16 cellular contexts compared by ENCODE assay signal in the genomic region with DNA sequence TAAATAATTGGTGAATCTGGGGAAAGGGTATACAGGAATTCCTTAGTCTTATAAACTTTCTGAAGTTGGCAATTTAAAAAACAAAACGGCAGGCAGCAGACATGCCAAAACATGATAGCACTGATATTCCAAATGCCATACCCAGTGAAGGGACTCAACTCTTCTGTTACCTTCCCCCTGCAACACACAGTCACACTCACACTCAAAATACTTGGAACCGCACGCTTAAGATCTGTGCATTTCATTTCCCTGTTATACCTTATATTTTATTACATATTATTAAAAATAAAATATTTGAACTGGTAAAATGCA.
DNase-seq lines count a peak whose midpoint lies in the region; ATAC-seq, FAIRE-seq and TF ChIP-seq lines count a peak whose summit lies in the region.
"Had no signal": no experiment of that assay in that cellular context is flagged by ENCODE, and none has a peak within 500 bp of the region (broad histone marks: within the 10 kb centered on the region; RNA-seq: fewer than 3 reads in every experiment).

No MANE protein-coding gene starts in this region.

- DNase-seq in bronchial epithelial cell (ENCODE audit: low read depth) (peak; percentile 58), fibroblast of lung (ENCODE audit: low read depth in 2 of 2) (no peak), sigmoid colon (no peak), upper lobe of left lung (no peak), nephron progenitor cell (no peak), HPDE6-E6E7 (ENCODE audit: extremely low spot score) (no peak), GM10248 (ENCODE audit: extremely low spot score) (no peak)
- DNase-seq: activated gamma-delta T cell treated with Interleukin-2 at 50 U/mL for 16 hours, H9, naive B cell, NCI-H1105 treated with DMSO at 0.1 percent for 48 hours, NCI-H774 had no signal

- TF ChIP-seq EP300 in sigmoid colon (IDR thresholded peaks at IDR 0.05) (no peak), upper lobe of left lung (IDR thresholded peaks at IDR 0.05) (no peak)

- no peaks in the 10 kb centered on the region for H3K36me3 ChIP-seq in bronchial epithelial cell (ENCODE audit: control insufficient read depth, insufficient read depth, low read length)
- no peaks in the 10 kb centered on the region for H3K36me3 ChIP-seq in fibroblast of lung (ENCODE audit: control insufficient read depth, insufficient read depth, low read length)
- H3K36me3 ChIP-seq in sigmoid colon = no peaks in the 10 kb centered on the region
- no peaks in the 10 kb centered on the region for H3K36me3 ChIP-seq in upper lobe of left lung

- H3K9me3 Mint-ChIP-seq in nephron progenitor cell = peaks cover 27% of the 10 kb centered on the region

- CTCF ChIA-PET in GM10248 (lab: Yijun Ruan, JAX) = interaction anchor here (1.0 kb wide), 2 partner anchors 23 to 438 kb away, joined by 3 to 4 read pairs; no protein-coding TSS in a partner anchor

- no peak overlapping the region for H3K9ac ChIP-seq in fibroblast of lung (ENCODE audit: insufficient read depth, low read length)

- H3K79me2 ChIP-seq in fibroblast of lung (ENCODE audit: control insufficient read depth, insufficient read depth, low read length) = no peaks in the 10 kb centered on the region

- no peak for FAIRE-seq in bronchial epithelial cell (lab: Jason Lieb, UNC)
- FAIRE-seq: astrocyte had no signal

- H3K9me3 ChIP-seq in fibroblast of lung (ENCODE audit: control insufficient read depth, insufficient read depth, low read depth, low read length) (no peaks in the 10 kb centered on the region), sigmoid colon (no peaks in the 10 kb centered on the region), upper lobe of left lung (no peaks in the 10 kb centered on the region)

- intact Hi-C loops in sigmoid colon (cut with DNase I) = no loop called here

- H3K27me3 ChIP-seq in bronchial epithelial cell (ENCODE audit: control insufficient read depth, insufficient read depth, low read length) = no peaks in the 10 kb centered on the region
- no peaks in the 10 kb centered on the region for H3K27me3 ChIP-seq in fibroblast of lung (ENCODE audit: control insufficient read depth, insufficient read depth, low read length)
- no peaks in the 10 kb centered on the region for H3K27me3 ChIP-seq in sigmoid colon
- H3K27me3 ChIP-seq in upper lobe of left lung = no peaks in the 10 kb centered on the region

- TF ChIP-seq CTCF in bronchial epithelial cell (IDR thresholded peaks at IDR 0.05; ENCODE audit: insufficient read depth, low read length, severe bottlenecking) (no peak), fibroblast of lung (conservative IDR thresholded peaks at IDR 0.05 in 1 of 2, IDR thresholded peaks at IDR 0.05 in 1 of 2; ENCODE audit: low read depth in 1 of 2, low read length in 2 of 2) (no peak), sigmoid colon (IDR thresholded peaks at IDR 0.05) (no peak), upper lobe of left lung (IDR thresholded peaks at IDR 0.05) (no peak), nephron progenitor cell (IDR thresholded peaks at IDR 0.05) (no peak), GM10248 (IDR thresholded peaks at IDR 0.05; ENCODE audit: control extremely low read depth, extremely low read depth, low read depth, missing control alignments) (no peak)

- no peaks in the 10 kb centered on the region for H3K27me3 Mint-ChIP-seq in nephron progenitor cell (ENCODE audit: low read depth, poor library complexity)
- H3K27me3 Mint-ChIP-seq: progenitor cell of endocrine pancreas; stimulated activated naive CD8-positive, alpha-beta T cell treated with anti-CD3 and anti-CD28 coated beads, Interleukin-15, Interleukin-2, amounts not matched to agents 100 ng/mL and 50 ng/mL, for 24 hours had no signal

- H3K27ac ChIP-seq in fibroblast of lung (ENCODE audit: insufficient read depth, low read length) = peak overlapping the region; percentile 65
- H3K27ac ChIP-seq in sigmoid colon = peak overlapping the region; percentile 77 to 86 (median 82)
- peak overlapping the region; percentile 80 to 86 (median 80) for H3K27ac ChIP-seq in upper lobe of left lung
- H3K27ac ChIP-seq: VCaP had no signal

- no peak overlapping the region for H3K27ac Mint-ChIP-seq in nephron progenitor cell
- H3K27ac Mint-ChIP-seq: stimulated activated naive CD8-positive, alpha-beta T cell treated with anti-CD3 and anti-CD28 coated beads, Interleukin-15, Interleukin-2, amounts not matched to agents 100 ng/mL and 50 ng/mL, for 24 hours had no signal

- peaks cover 15% of the 10 kb centered on the region for H3K36me3 Mint-ChIP-seq in nephron progenitor cell (ENCODE audit: low read depth)

- H2AFZ ChIP-seq in fibroblast of lung (ENCODE audit: low read length) = no peak overlapping the region

- peaks cover 67% of the 10 kb centered on the region for H3K4me1 Mint-ChIP-seq in nephron progenitor cell

- H3K4me1 ChIP-seq in fibroblast of lung (ENCODE audit: control insufficient read depth, extremely low read depth, insufficient read depth, low read length) = peaks cover 35% of the 10 kb centered on the region
- H3K4me1 ChIP-seq in sigmoid colon = peaks cover 0 to 68% (median 47%) of the 10 kb centered on the region in 4 donors
- H3K4me1 ChIP-seq in upper lobe of left lung = peaks cover 38 to 58% (median 46%) of the 10 kb centered on the region in 4 donors

- H3K4me3 Mint-ChIP-seq in nephron progenitor cell = no peak overlapping the region
- H3K4me3 Mint-ChIP-seq: H9; stimulated activated naive CD8-positive, alpha-beta T cell treated with anti-CD3 and anti-CD28 coated beads, Interleukin-15, Interleukin-2, amounts not matched to agents 100 ng/mL and 50 ng/mL, for 24 hours had no signal

- H4K20me1 ChIP-seq in fibroblast of lung (ENCODE audit: control insufficient read depth, extremely low read depth, insufficient read depth, low read length) = no peaks in the 10 kb centered on the region

- ATAC-seq in upper lobe of left lung (ENCODE audit: low FRiP score in 2 of 2) = no peak

- TF ChIP-seq POLR2A in sigmoid colon (IDR thresholded peaks at IDR 0.05) (no peak), upper lobe of left lung (IDR thresholded peaks at IDR 0.05) (no peak)

- H3K4me3 ChIP-seq in bronchial epithelial cell (ENCODE audit: low read depth, low read length) (no peak overlapping the region), fibroblast of lung (replicated peaks in 1 of 4; ENCODE audit: control extremely low read depth in 1 of 4, insufficient read depth in 1 of 4, low read depth in 3 of 4, low read length in 4 of 4) (no peak overlapping the region), sigmoid colon (no peak overlapping the region), upper lobe of left lung (no peak overlapping the region)

- POLR2A ChIA-PET in GM10248 (lab: Yijun Ruan, JAX) = no interaction called here

- H3K4me2 ChIP-seq in fibroblast of lung (ENCODE audit: extremely low read depth, insufficient read depth, low read length) = no peak overlapping the region

- 93% methylated on average over 3 of the region's 3 CpGs for WGBS in sigmoid colon, 2 donors
- WGBS in upper lobe of left lung, 2 donors = 87 to 92% methylated on average over 3 of the region's 3 CpGs
